In genomic region chr1:231202125-231202633, GRCh38 we compare ENCODE assay signal across 20 cellular contexts. TPM values are rescaled to one million over a fixed set of nuclear protein-coding genes. Genes with fewer than 3 reads are reported as not detected.
"Had no signal": no experiment of that assay in that cellular context is flagged by ENCODE, and none has a peak within 500 bp of the region (broad histone marks: within the 10 kb centered on the region; RNA-seq: fewer than 3 reads in every experiment).

No MANE protein-coding gene starts in this region.

- H3K27ac ChIP-seq: gastroesophageal sphincter, heart right ventricle, prostate gland, skin epidermis, transverse colon, vagina had no signal

- H3K36me3 ChIP-seq: gastroesophageal sphincter, heart right ventricle, prostate gland, transverse colon, vagina had no signal

- H3K9me3 ChIP-seq: gastroesophageal sphincter, heart right ventricle, prostate gland, transverse colon, vagina had no signal

- H3K4me3 ChIP-seq: gastroesophageal sphincter, heart right ventricle, prostate gland, skin epidermis, transverse colon, vagina had no signal

- H3K27me3 ChIP-seq: vagina had no signal

- H3K4me1 ChIP-seq: gastroesophageal sphincter, heart right ventricle, prostate gland, transverse colon, vagina had no signal

- DNase-seq: activated CD4-positive, alpha-beta memory T cell treated with anti-CD3 and anti-CD28 coated beads, Interleukin-2, amount 10 ng/mL, durations not matched to agents 7 days and 5 days; activated CD4-positive, alpha-beta T cell treated with anti-CD3 and anti-CD28 coated beads for 1 hour; activated effector memory CD4-positive, alpha-beta T cell treated with Interleukin-2 at 50 U/mL for 16 hours; activated naive CD4-positive, alpha-beta T cell treated with anti-CD3 and anti-CD28 coated beads, Interleukin-2, amount 50 U/mL, for 16 hours; activated T-cell treated with anti-CD3 and anti-CD28 coated beads, Interleukin-2, amount 50 U/mL, for 24 hours; amniotic stem cell; caudate nucleus; heart right ventricle; nephron progenitor cell; occipital lobe; right cardiac atrium; stimulated activated CD4-positive, alpha-beta T cell treated with anti-CD3 and anti-CD28 coated beads, Interleukin-4, amount 100 ng/mL, for 24 hours; stimulated activated naive CD4-positive, alpha-beta T cell; transverse colon had no signal

- FAIRE-seq: colon, endometrium had no signal

RNA-seq across cellular contexts. Expression of gene TRIM67, which starts 40.3 kb away (rescaled TPM):
- total RNA-seq: activated CD4-positive, alpha-beta memory T cell treated with anti-CD3 and anti-CD28 coated beads, Interleukin-2, amount 10 ng/mL, durations not matched to agents 7 days and 5 days; vagina had no signal
- polyA plus RNA-seq: heart right ventricle had no signal
